6 cellular contexts compared by ENCODE assay signal in genomic region chr17:7216242-7217112, GRCh38. TPM values are rescaled to one million over a fixed set of nuclear protein-coding genes. Genes with fewer than 3 reads are reported as not detected.
DNase-seq lines count a peak whose midpoint lies in the region; ATAC-seq, FAIRE-seq and TF ChIP-seq lines count a peak whose summit lies in the region.

No MANE protein-coding gene starts in this region.

- H3K4me3 ChIP-seq in HFF-Myc (replicated peaks; ENCODE audit: low read depth, low read length) (peak overlapping the region; percentile 63), cardiac fibroblast (replicated peaks in 1 of 2; ENCODE audit: low read depth in 2 of 2, low read length in 2 of 2) (peak overlapping the region; percentile 61 to 76), osteoblast (ENCODE audit: insufficient read depth, low read length) (peak overlapping the region; percentile 81), small intestine (ENCODE audit: low read depth in 1 of 2, low read length in 2 of 2) (peak overlapping the region in 1 of 2 donors; percentile 17)

- 35 to 61% (median 51%) methylated on average over 7 of the region's 7 CpGs for WGBS in small intestine, 3 donors

- FAIRE-seq in small intestine (lab: Jason Lieb, UNC), result no peak

- no peak for ATAC-seq in HG02973 (IDR thresholded peaks at IDR 0.05; ENCODE audit: unreplicated experiment)

- no peaks in the 10 kb centered on the region for H3K9me3 ChIP-seq in osteoblast (ENCODE audit: low read depth, low read length)
- H3K9me3 ChIP-seq in small intestine (ENCODE audit: control insufficient read depth, low read depth), result no peaks in the 10 kb centered on the region

- H3K4me1 ChIP-seq in osteoblast (ENCODE audit: insufficient read depth, low read length) (peaks cover 55% of the 10 kb centered on the region), small intestine (ENCODE audit: control insufficient read depth in 2 of 2, insufficient read depth in 1 of 2, low read depth in 1 of 2, low read length in 1 of 2) (peaks cover 0 to 12% of the 10 kb centered on the region in 2 donors)

- no peak for TF ChIP-seq CTCF in HFF-Myc (IDR thresholded peaks at IDR 0.05; ENCODE audit: low read depth, low read length, missing control alignments)
- TF ChIP-seq CTCF in cardiac fibroblast (IDR thresholded peaks at IDR 0.05; ENCODE audit: low read depth, low read length), result no peak
- TF ChIP-seq CTCF in osteoblast (IDR thresholded peaks at IDR 0.05; ENCODE audit: extremely low read depth, low read depth, low read length), result no peak

- H3K36me3 ChIP-seq in osteoblast (ENCODE audit: insufficient read depth, low read length) (peaks cover 9% of the 10 kb centered on the region), small intestine (ENCODE audit: control insufficient read depth in 2 of 2, insufficient read depth in 2 of 2, low read length in 2 of 2) (no peaks in the 10 kb centered on the region)

- H3K27me3 ChIP-seq in osteoblast (ENCODE audit: insufficient read depth, low read length), result no peaks in the 10 kb centered on the region
- H3K27me3 ChIP-seq in small intestine (ENCODE audit: control insufficient read depth in 2 of 2, insufficient read depth in 2 of 2, low read length in 2 of 2), result no peaks in the 10 kb centered on the region

- H2AFZ ChIP-seq in osteoblast (ENCODE audit: low read length), result no peak overlapping the region

- DNase-seq in HFF-Myc (ENCODE audit: extremely low read depth, low read depth) (no peak), cardiac fibroblast (ENCODE audit: low read depth in 2 of 2) (no peak), osteoblast (ENCODE audit: insufficient read length, low spot score, missing footprints) (no peak), DMS53 (lab: John Stamatoyannopoulos, UW) (no peak), small intestine (no peak)

- peaks cover 55% of the 10 kb centered on the region for H4K20me1 ChIP-seq in osteoblast (ENCODE audit: insufficient read depth, low read length)

- peak overlapping the region; percentile 48 for H3K27ac ChIP-seq in osteoblast (ENCODE audit: low read depth, low read length)
- H3K27ac ChIP-seq in small intestine (ENCODE audit: low read depth in 1 of 2, low read length in 1 of 2), result no peak overlapping the region

- H3K79me2 ChIP-seq in osteoblast (ENCODE audit: insufficient read depth, low read length), result peaks cover 66% of the 10 kb centered on the region

- peak overlapping the region; percentile 83 for H3K4me2 ChIP-seq in osteoblast (ENCODE audit: insufficient read depth, low read length)

RNA-seq across cellular contexts. Expression of gene DLG4, which starts 3.2 kb away (rescaled TPM):
- total RNA-seq in osteoblast, result 10.1 and 11.8 TPM in 2 replicates
- polyA plus RNA-seq in small intestine, result 1 to 10 TPM in 2 of 3 donors, under 1 TPM in 1; 0.67 to 9.2 (median 1.1) TPM

RNA-seq across cellular contexts. Expression of gene ACADVL, which starts 3.3 kb away (rescaled TPM):
- total RNA-seq in osteoblast, result 162 and 163 TPM in 2 replicates
- 1,000 to 10,000 TPM in 2 of 3 donors, 100 to 1,000 TPM in 1; 474 to 2,630 (median 2,415) TPM for polyA plus RNA-seq in small intestine

RNA-seq across cellular contexts. Expression of gene DVL2, which starts 17.8 kb away (rescaled TPM):
- 106 and 123 TPM in 2 replicates for total RNA-seq in osteoblast
- 10 to 100 TPM in 2 of 3 donors, 1 to 10 TPM in 1; 8.1 to 20.7 (median 11.3) TPM for polyA plus RNA-seq in small intestine

RNA-seq across cellular contexts. Expression of gene PHF23, which starts 22.8 kb away (rescaled TPM):
- 53.2 and 55.4 TPM in 2 replicates for total RNA-seq in osteoblast
- polyA plus RNA-seq in small intestine, result 10 to 100 TPM; 26.4 to 40.3 (median 31.8) TPM

RNA-seq across cellular contexts. Expression of gene GABARAP, which starts 25.8 kb away (rescaled TPM):
- total RNA-seq in osteoblast, result 396 and 422 TPM in 2 replicates
- 1,000 to 10,000 TPM in 1 of 3 donors, 100 to 1,000 TPM in 2; 541 to 1,100 (median 827) TPM for polyA plus RNA-seq in small intestine
